Comparison of ENCODE assay signal across 8 cellular contexts in genomic region chr18:21997207-21998143, GRCh38.
DNase-seq lines count a peak whose midpoint lies in the region; ATAC-seq and TF ChIP-seq lines count a peak whose summit lies in the region.

No MANE protein-coding gene starts in this region.

- no peaks in the 10 kb centered on the region for H3K79me1 ChIP-seq in neuronal stem cell (ENCODE audit: low read depth, low read length)

- H3K4me3 ChIP-seq in AG10803 (ENCODE audit: low read length): no peak overlapping the region
- no peak overlapping the region for H3K4me3 ChIP-seq in fibroblast of mammary gland (ENCODE audit: control insufficient read depth, low read depth, low read length)
- no peak overlapping the region for H3K4me3 ChIP-seq in neuronal stem cell (ENCODE audit: low read length in 2 of 2)

- H3K27ac ChIP-seq in neuronal stem cell (replicated peaks; ENCODE audit: low read length): no peak overlapping the region

- no CpG with 5 or more reads among the region's 14 CpGs for WGBS in neuronal stem cell (ENCODE audit: extremely low coverage in 2 of 2, insufficient read length in 2 of 2, insufficient replicate concordance in 1 of 2), 2 donors

- no peak overlapping the region for H3K9ac ChIP-seq in neuronal stem cell (ENCODE audit: low read depth, low read length, poor library complexity)

- no peak overlapping the region for H2AK5ac ChIP-seq in neuronal stem cell (ENCODE audit: low read depth, low read length)

- H2BK5ac ChIP-seq in neuronal stem cell (ENCODE audit: low read length): no peak overlapping the region

- H4K8ac ChIP-seq in neuronal stem cell (ENCODE audit: low read depth, low read length): peak overlapping the region; percentile 17

- no peak overlapping the region for H3K4me2 ChIP-seq in neuronal stem cell (ENCODE audit: insufficient read depth, low read length, poor library complexity, severe bottlenecking)

- peak; percentile 81 for TF ChIP-seq CTCF in AG10803 (conservative IDR thresholded peaks at IDR 0.05; ENCODE audit: low read length)
- peak; percentile 86 for TF ChIP-seq CTCF in GM12872 (IDR thresholded peaks at IDR 0.05; ENCODE audit: insufficient read depth, low read depth, low read length)
- TF ChIP-seq CTCF in fibroblast of mammary gland (conservative IDR thresholded peaks at IDR 0.05; ENCODE audit: control insufficient read depth, insufficient read depth, low read depth, low read length): peak; percentile 88

- peaks cover 0 to 4% of the 10 kb centered on the region in 2 donors for H3K4me1 ChIP-seq in neuronal stem cell (ENCODE audit: control insufficient read depth in 2 of 2, insufficient read depth in 1 of 2, low read depth in 1 of 2, low read length in 2 of 2)

- no peak overlapping the region for H3K18ac ChIP-seq in neuronal stem cell (ENCODE audit: low read length)

- no peak overlapping the region for H3K23ac ChIP-seq in neuronal stem cell (ENCODE audit: low read depth, low read length, poor library complexity)

- H3K4ac ChIP-seq in neuronal stem cell (ENCODE audit: low read length): no peak overlapping the region

- H3K27me3 ChIP-seq in neuronal stem cell (ENCODE audit: control insufficient read depth in 3 of 3, insufficient read depth in 3 of 3, low read depth in 1 of 3, low read length in 3 of 3): no peaks in the 10 kb centered on the region

- H3K14ac ChIP-seq in neuronal stem cell (ENCODE audit: low read length): no peak overlapping the region

- H2AFZ ChIP-seq in neuronal stem cell (ENCODE audit: low read length): no peak overlapping the region

- no peak overlapping the region for H2BK12ac ChIP-seq in neuronal stem cell (ENCODE audit: low read length)

- no peak for ATAC-seq in GM18858 (IDR thresholded peaks at IDR 0.05; ENCODE audit: unreplicated experiment)

- DNase-seq in AG10803 (ENCODE audit: low read depth): peak; percentile 50
- peak; percentile 22 for DNase-seq in HS-5 (ENCODE audit: low read depth)
- peak; percentile 84 for DNase-seq in SIG-M5 treated with dmso at 0.1 percent for 504 hours (lab: John Stamatoyannopoulos, UW; ENCODE audit: unreplicated experiment)
- peak; percentile 53 for DNase-seq in fibroblast of mammary gland (ENCODE audit: low read depth)
- peak; percentile 32 for DNase-seq in neuronal stem cell (ENCODE audit: low spot score)
- DNase-seq in NCI-H187 (lab: John Stamatoyannopoulos, UW): no peak

- no peaks in the 10 kb centered on the region for H3K9me3 ChIP-seq in neuronal stem cell (replicated peaks in 1 of 2; ENCODE audit: control insufficient read depth in 2 of 2, insufficient read depth in 1 of 2, low read depth in 1 of 2, low read length in 2 of 2)

- no peak overlapping the region for H2BK15ac ChIP-seq in neuronal stem cell (ENCODE audit: low read length)

- no peak overlapping the region for H4K91ac ChIP-seq in neuronal stem cell (ENCODE audit: low read depth, low read length, poor library complexity)

- H2BK120ac ChIP-seq in neuronal stem cell (ENCODE audit: low read depth, low read length): no peak overlapping the region

- H3K36me3 ChIP-seq in neuronal stem cell (replicated peaks in 1 of 2; ENCODE audit: control insufficient read depth in 2 of 2, insufficient read depth in 2 of 2, low read length in 2 of 2): no peaks in the 10 kb centered on the region

Comparison
In these comparisons a context has a peak if more than half of its experiments do, and no peak if none do; other contexts are left out.
1. DNase-seq: peak in AG10803 (single experiment), HS-5 (single experiment), SIG-M5 treated with dmso at 0.1 percent for 504 hours (single experiment), fibroblast of mammary gland (single experiment) and neuronal stem cell (single experiment); none in NCI-H187 (0 of 2).
2. Peak in every context shown above with its lines, with median percentiles within 50 percentile points of each other: CTCF ChIP-seq.